In the genomic region with DNA sequence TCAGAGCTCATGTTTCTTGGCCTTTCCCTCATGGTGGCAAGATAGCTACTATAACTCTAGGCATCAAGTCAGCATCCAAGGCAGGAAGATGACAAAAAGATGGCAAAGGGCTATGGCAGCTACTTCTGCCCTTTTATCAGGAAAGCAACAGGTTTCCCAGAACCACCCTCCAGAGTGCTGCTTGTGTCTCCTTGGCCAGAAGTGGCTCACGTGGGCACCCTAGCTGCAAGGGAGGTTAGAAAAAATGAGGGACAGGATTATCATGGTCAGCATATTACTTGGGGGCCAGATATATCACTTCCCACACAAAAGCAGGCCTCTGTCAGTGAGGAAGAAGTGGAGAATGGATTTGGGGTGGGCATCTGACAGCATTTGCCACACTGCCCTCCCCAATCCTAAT, we compare ENCODE assay signal across 1 cellular context.
TF ChIP-seq lines count a peak whose summit lies in the region.

No MANE protein-coding gene starts in this region.

TF ChIP-seq in K562, 482 proteins besides CTCF, POLR2A, EP300 and RAD21:
- TF ChIP-seq, protein P1, sequence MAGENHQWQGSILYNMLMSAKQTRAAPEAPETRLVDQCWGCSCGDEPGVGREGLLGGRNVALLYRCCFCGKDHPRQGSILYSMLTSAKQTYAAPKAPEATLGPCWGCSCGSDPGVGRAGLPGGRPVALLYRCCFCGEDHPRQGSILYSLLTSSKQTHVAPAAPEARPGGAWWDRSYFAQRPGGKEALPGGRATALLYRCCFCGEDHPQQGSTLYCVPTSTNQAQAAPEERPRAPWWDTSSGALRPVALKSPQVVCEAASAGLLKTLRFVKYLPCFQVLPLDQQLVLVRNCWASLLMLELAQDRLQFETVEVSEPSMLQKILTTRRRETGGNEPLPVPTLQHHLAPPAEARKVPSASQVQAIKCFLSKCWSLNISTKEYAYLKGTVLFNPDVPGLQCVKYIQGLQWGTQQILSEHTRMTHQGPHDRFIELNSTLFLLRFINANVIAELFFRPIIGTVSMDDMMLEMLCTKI (IDR thresholded peaks at IDR 0.05; ENCODE audit: partially characterized antibody) = no peak
- TF ChIP-seq ARID1B (IDR thresholded peaks at IDR 0.05) (no peak), CBFB (CRISPR knock-in tag; IDR thresholded peaks at IDR 0.05) (no peak), TCF7L2 (IDR thresholded peaks at IDR 0.05; ENCODE audit: low read depth, low read length) (no peak), ZNF696 (CRISPR knock-in tag; conservative IDR thresholded peaks at IDR 0.05) (no peak), MTF1 (CRISPR knock-in tag; IDR thresholded peaks at IDR 0.05; ENCODE audit: borderline replicate concordance) (no peak), ZNF316 (IDR thresholded peaks at IDR 0.05) (peak; percentile 76), ZNF583 (CRISPR knock-in tag; IDR thresholded peaks at IDR 0.05) (peak; percentile 67; the same call in 1 of the 2 replicates), MIER1 (IDR thresholded peaks at IDR 0.05; ENCODE audit: low read depth) (no peak), SMAD4 (CRISPR knock-in tag; conservative IDR thresholded peaks at IDR 0.05) (peak; percentile 23; the same call in 1 of the 2 replicates)
- TF ChIP-seq, protein P2, sequence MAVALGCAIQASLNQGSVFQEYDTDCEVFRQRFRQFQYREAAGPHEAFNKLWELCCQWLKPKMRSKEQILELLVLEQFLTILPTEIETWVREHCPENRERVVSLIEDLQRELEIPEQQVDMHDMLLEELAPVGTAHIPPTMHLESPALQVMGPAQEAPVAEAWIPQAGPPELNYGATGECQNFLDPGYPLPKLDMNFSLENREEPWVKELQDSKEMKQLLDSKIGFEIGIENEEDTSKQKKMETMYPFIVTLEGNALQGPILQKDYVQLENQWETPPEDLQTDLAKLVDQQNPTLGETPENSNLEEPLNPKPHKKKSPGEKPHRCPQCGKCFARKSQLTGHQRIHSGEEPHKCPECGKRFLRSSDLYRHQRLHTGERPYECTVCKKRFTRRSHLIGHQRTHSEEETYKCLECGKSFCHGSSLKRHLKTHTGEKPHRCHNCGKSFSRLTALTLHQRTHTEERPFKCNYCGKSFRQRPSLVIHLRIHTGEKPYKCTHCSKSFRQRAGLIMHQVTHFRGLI (CRISPR knock-in tag; IDR thresholded peaks at IDR 0.05) = 0 out of 2 replicates have a peak, but pooled peaks have one; percentile 14
- TF ChIP-seq, protein P3, sequence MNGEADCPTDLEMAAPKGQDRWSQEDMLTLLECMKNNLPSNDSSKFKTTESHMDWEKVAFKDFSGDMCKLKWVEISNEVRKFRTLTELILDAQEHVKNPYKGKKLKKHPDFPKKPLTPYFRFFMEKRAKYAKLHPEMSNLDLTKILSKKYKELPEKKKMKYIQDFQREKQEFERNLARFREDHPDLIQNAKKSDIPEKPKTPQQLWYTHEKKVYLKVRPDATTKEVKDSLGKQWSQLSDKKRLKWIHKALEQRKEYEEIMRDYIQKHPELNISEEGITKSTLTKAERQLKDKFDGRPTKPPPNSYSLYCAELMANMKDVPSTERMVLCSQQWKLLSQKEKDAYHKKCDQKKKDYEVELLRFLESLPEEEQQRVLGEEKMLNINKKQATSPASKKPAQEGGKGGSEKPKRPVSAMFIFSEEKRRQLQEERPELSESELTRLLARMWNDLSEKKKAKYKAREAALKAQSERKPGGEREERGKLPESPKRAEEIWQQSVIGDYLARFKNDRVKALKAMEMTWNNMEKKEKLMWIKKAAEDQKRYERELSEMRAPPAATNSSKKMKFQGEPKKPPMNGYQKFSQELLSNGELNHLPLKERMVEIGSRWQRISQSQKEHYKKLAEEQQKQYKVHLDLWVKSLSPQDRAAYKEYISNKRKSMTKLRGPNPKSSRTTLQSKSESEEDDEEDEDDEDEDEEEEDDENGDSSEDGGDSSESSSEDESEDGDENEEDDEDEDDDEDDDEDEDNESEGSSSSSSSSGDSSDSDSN (IDR thresholded peaks at IDR 0.05; ENCODE audit: borderline replicate concordance in 1 of 2, low read depth in 2 of 2, low read length in 2 of 2) = no peak
- TF ChIP-seq, protein P4, sequence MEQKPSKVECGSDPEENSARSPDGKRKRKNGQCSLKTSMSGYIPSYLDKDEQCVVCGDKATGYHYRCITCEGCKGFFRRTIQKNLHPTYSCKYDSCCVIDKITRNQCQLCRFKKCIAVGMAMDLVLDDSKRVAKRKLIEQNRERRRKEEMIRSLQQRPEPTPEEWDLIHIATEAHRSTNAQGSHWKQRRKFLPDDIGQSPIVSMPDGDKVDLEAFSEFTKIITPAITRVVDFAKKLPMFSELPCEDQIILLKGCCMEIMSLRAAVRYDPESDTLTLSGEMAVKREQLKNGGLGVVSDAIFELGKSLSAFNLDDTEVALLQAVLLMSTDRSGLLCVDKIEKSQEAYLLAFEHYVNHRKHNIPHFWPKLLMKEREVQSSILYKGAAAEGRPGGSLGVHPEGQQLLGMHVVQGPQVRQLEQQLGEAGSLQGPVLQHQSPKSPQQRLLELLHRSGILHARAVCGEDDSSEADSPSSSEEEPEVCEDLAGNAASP (IDR thresholded peaks at IDR 0.05) = no peak
- TF ChIP-seq, protein P5, sequence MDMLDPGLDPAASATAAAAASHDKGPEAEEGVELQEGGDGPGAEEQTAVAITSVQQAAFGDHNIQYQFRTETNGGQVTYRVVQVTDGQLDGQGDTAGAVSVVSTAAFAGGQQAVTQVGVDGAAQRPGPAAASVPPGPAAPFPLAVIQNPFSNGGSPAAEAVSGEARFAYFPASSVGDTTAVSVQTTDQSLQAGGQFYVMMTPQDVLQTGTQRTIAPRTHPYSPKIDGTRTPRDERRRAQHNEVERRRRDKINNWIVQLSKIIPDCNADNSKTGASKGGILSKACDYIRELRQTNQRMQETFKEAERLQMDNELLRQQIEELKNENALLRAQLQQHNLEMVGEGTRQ (CRISPR knock-in tag; IDR thresholded peaks at IDR 0.05) = 0 out of 2 replicates have a peak, but pooled peaks have one; percentile 34
